In the genomic region with DNA sequence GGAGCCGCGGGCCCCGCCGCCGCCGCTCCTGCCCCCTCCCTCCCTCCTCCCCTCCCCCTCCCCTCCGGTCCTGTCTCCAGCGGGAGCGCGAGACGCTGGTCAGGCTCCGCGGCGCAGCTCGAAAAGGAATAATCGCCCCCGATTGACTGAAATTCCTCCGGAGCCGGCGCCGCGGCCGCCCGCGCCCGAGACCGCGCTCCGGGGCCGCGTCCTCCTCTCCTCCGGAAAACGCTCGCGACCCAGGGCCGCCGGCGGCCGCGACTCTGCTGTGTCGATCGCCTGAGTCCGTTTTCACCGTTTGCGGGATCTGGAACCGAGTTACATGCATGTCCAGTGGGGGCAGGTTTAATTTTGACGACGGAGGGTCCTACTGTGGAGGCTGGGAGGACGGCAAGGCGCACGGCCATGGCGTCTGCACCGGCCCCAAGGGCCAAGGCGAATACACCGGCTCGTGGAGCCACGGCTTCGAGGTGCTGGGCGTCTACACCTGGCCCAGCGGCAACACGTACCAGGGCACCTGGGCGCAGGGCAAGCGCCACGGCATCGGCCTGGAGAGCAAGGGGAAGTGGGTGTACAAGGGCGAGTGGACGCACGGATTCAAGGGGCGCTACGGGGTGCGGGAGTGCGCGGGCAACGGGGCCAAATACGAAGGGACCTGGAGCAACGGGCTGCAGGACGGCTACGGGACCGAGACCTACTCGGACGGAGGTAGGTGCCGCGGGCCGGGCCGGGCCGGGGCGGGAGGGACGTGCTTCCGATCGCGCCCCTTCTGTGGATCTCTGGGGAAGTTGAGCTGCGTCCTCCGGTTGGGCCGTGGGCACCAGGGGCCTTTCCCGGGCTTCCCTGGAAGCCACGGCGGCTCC, we compare ENCODE assay signal across 1 cellular context.
A peak's percentile ranks its signal among the peaks of the same experiment; 100 is the strongest.
TF ChIP-seq lines count a peak whose summit lies in the region.

No MANE protein-coding gene starts in this region.

TF ChIP-seq in HEK293, 187 proteins besides CTCF, POLR2A, EP300 and RAD21 (continued from another document):
- TF ChIP-seq, protein P1, sequence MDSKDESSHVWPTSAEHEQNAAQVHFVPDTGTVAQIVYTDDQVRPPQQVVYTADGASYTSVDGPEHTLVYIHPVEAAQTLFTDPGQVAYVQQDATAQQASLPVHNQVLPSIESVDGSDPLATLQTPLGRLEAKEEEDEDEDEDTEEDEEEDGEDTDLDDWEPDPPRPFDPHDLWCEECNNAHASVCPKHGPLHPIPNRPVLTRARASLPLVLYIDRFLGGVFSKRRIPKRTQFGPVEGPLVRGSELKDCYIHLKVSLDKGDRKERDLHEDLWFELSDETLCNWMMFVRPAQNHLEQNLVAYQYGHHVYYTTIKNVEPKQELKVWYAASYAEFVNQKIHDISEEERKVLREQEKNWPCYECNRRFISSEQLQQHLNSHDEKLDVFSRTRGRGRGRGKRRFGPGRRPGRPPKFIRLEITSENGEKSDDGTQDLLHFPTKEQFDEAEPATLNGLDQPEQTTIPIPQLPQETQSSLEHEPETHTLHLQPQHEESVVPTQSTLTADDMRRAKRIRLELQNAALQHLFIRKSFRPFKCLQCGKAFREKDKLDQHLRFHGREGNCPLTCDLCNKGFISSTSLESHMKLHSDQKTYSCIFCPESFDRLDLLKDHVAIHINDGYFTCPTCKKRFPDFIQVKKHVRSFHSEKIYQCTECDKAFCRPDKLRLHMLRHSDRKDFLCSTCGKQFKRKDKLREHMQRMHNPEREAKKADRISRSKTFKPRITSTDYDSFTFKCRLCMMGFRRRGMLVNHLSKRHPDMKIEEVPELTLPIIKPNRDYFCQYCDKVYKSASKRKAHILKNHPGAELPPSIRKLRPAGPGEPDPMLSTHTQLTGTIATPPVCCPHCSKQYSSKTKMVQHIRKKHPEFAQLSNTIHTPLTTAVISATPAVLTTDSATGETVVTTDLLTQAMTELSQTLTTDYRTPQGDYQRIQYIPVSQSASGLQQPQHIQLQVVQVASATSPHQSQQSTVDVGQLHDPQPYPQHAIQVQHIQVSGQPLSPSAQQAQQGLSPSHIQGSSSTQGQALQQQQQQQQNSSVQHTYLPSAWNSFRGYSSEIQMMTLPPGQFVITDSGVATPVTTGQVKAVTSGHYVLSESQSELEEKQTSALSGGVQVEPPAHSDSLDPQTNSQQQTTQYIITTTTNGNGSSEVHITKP (tag by site-specific recombination; IDR thresholded peaks at IDR 0.05), result no peak
- TF ChIP-seq ZNF558 (tag by site-specific recombination; IDR thresholded peaks at IDR 0.05) (no peak), ZNF324 (tag by site-specific recombination; IDR thresholded peaks at IDR 0.05) (no peak), SCRT2 (tag by site-specific recombination; IDR thresholded peaks at IDR 0.05) (peak; percentile 62; the same call in 1 of the 2 replicates), ZBTB48 (tag by site-specific recombination; IDR thresholded peaks at IDR 0.05) (peak; percentile 27; the same call in 1 of the 2 replicates), ZNF211 (tag by site-specific recombination; IDR thresholded peaks at IDR 0.05; ENCODE audit: low read depth) (no peak), YY2 (tag by site-specific recombination; IDR thresholded peaks at IDR 0.05) (peak; percentile 66; the same call in 1 of the 2 replicates), ZNF23 (tag by site-specific recombination; IDR thresholded peaks at IDR 0.05; ENCODE audit: borderline replicate concordance) (no peak), ZNF768 (tag by site-specific recombination; IDR thresholded peaks at IDR 0.05) (no peak), ZBTB8A (tag by site-specific recombination; IDR thresholded peaks at IDR 0.05) (peak; percentile 51), GLI4 (tag by site-specific recombination; IDR thresholded peaks at IDR 0.05) (0 out of 2 replicates have a peak, but pooled peaks have one; percentile 25), ZIC2 (tag by site-specific recombination; IDR thresholded peaks at IDR 0.05) (no peak)
- TF ChIP-seq, protein P2, sequence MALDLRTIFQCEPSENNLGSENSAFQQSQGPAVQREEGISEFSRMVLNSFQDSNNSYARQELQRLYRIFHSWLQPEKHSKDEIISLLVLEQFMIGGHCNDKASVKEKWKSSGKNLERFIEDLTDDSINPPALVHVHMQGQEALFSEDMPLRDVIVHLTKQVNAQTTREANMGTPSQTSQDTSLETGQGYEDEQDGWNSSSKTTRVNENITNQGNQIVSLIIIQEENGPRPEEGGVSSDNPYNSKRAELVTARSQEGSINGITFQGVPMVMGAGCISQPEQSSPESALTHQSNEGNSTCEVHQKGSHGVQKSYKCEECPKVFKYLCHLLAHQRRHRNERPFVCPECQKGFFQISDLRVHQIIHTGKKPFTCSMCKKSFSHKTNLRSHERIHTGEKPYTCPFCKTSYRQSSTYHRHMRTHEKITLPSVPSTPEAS (tag by site-specific recombination; IDR thresholded peaks at IDR 0.05), result no peak
